12 cellular contexts compared by ENCODE assay signal in the genomic region with DNA sequence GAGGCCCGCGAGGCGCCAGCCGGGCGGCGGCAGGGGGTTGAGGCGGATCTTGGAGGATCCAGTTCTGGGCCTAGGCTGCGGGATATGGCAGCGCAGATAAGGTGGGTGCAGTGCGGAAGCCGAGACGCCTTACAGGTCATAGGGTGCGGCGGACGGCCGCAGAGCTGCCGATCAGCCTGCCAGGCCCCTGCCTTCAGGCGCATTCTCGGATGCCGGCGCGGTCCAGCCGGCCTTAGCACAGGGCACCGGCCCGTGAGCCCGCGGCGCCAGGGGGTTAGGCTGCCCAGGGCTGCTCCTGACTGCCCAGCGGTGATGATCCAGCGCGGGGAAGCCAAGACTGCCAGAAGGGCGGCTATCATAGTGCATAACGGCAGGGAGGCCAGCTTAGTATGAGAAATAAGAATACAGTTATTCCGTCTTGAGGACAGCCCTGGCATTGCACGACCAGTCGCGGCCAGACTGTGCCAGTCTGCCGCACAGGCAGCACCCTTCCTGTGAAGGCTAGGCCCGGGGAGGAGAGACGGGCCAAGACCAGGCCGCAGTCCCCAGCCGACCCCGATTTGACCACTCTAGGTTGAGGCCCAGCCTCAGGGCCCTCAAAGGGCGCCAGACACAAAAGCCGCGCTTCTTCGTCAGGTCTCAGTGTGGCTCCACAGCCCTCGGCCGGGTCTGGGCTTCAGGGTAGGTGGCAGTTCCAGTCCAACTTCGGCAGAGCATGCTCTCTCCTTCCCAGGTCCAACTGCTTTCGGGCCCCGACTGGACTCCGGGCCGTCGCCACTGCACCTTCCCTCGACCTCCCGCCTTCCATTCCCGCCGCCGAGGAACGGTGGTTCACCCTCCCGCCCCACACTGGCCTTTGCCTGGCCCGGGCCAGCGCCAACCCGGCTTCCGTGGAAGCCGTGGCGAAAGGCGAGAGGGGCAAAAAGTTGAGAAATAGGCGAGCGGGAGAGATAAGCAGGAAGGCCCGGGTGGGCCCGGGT. TPM values are rescaled to one million over a fixed set of nuclear protein-coding genes. Genes with fewer than 3 reads are reported as not detected.
DNase-seq lines count a peak whose midpoint lies in the region; ATAC-seq, FAIRE-seq and TF ChIP-seq lines count a peak whose summit lies in the region.
"Had no signal": no experiment of that assay in that cellular context is flagged by ENCODE, and none has a peak within 500 bp of the region (broad histone marks: within the 10 kb centered on the region; RNA-seq: fewer than 3 reads in every experiment).

No MANE protein-coding gene starts in this region.

- H3K27me3 Mint-ChIP-seq in GM23338 (ENCODE audit: insufficient read depth, low read depth, poor library complexity), result peaks cover 94% of the 10 kb centered on the region
- H3K27me3 Mint-ChIP-seq in activated T-cell treated with anti-CD3 and anti-CD28 coated beads, Interleukin-2, amount 50 U/mL, for 24 hours, result peaks cover 77% of the 10 kb centered on the region

- no peaks in the 10 kb centered on the region; the same call in 1 of the 2 replicates for H4K20me1 ChIP-seq in GM23338 (replicated peaks; ENCODE audit: insufficient read depth)

- H4K12ac ChIP-seq in trophoblast cell (ENCODE audit: low read depth, low read length), result no peak overlapping the region

- peaks cover 3% of the 10 kb centered on the region; the same call in 1 of the 3 replicates for H3K9me3 Mint-ChIP-seq in GM23338
- no peaks in the 10 kb centered on the region for H3K9me3 Mint-ChIP-seq in activated T-cell treated with anti-CD3 and anti-CD28 coated beads, Interleukin-2, amount 50 U/mL, for 24 hours

- H3K79me2 ChIP-seq in GM23338 (replicated peaks; ENCODE audit: insufficient read depth), result no peaks in the 10 kb centered on the region
- H3K79me2 ChIP-seq in trophoblast cell (ENCODE audit: control insufficient read depth, insufficient read depth, low read length, poor library complexity), result no peaks in the 10 kb centered on the region

- peaks cover 3% of the 10 kb centered on the region for H3K79me1 ChIP-seq in trophoblast cell (ENCODE audit: low read length)

- peak overlapping the region; percentile 88 for H2AFZ ChIP-seq in GM23338
- peak overlapping the region; percentile 20 for H2AFZ ChIP-seq in trophoblast cell (ENCODE audit: insufficient read depth, low read length, poor library complexity)

- no peak overlapping the region for H3K27ac Mint-ChIP-seq in GM23338
- H3K27ac Mint-ChIP-seq in activated T-cell treated with anti-CD3 and anti-CD28 coated beads, Interleukin-2, amount 50 U/mL, for 24 hours, result no peak overlapping the region

- no peaks in the 10 kb centered on the region for H3K36me3 ChIP-seq in GM23338 (ENCODE audit: insufficient read depth)
- no peaks in the 10 kb centered on the region for H3K36me3 ChIP-seq in trophoblast cell (ENCODE audit: control insufficient read depth in 1 of 2, insufficient read depth in 2 of 2, low read length in 2 of 2)
- no peaks in the 10 kb centered on the region for H3K36me3 ChIP-seq in thyroid gland
- H3K36me3 ChIP-seq: WERI-Rb-1 had no signal

- no peak overlapping the region for H3K27ac ChIP-seq in GM23338 (ENCODE audit: low read depth)
- no peak overlapping the region for H3K27ac ChIP-seq in trophoblast cell (ENCODE audit: low read depth, low read length)
- no peak overlapping the region for H3K27ac ChIP-seq in thyroid gland
- H3K27ac ChIP-seq: WERI-Rb-1 had no signal

- H3K4me3 ChIP-seq in GM23338 (peak overlapping the region; percentile 58), trophoblast cell (ENCODE audit: low read depth, low read length) (no peak overlapping the region), thyroid gland (replicated peaks in 1 of 3) (no peak overlapping the region)

- TF ChIP-seq POLR2A in H54 (IDR thresholded peaks at IDR 0.05; ENCODE audit: low read depth, low read length) (no peak), thyroid gland (IDR thresholded peaks at IDR 0.05) (no peak)

- H3K4ac ChIP-seq in trophoblast cell (ENCODE audit: low read depth, low read length), result no peak overlapping the region

- no peak overlapping the region for H2AK5ac ChIP-seq in trophoblast cell (ENCODE audit: low read length)

- H3K9me2 ChIP-seq in GM23338 (ENCODE audit: insufficient read depth), result no peaks in the 10 kb centered on the region

- H3K4me2 ChIP-seq in GM23338 (peak overlapping the region; percentile 87), trophoblast cell (ENCODE audit: low read length) (peak overlapping the region; percentile 49)

- no peak overlapping the region for H4K91ac ChIP-seq in trophoblast cell (ENCODE audit: low read depth, low read length)

- no CpG with 5 or more reads among the region's 73 CpGs for WGBS in trophoblast cell (ENCODE audit: extremely low coverage, insufficient coverage, insufficient read length)
- 23 to 41% methylated on average over 22 to 42 of the region's 73 CpGs for WGBS in thyroid gland, 2 donors

- no peak overlapping the region for H3K9ac ChIP-seq in trophoblast cell (ENCODE audit: low read length)

- H3K4me1 ChIP-seq in GM23338 (ENCODE audit: insufficient read depth) (peaks cover 22% of the 10 kb centered on the region), trophoblast cell (ENCODE audit: control insufficient read depth in 1 of 2, insufficient read depth in 2 of 2, low read length in 2 of 2) (peaks cover 17 to 22% of the 10 kb centered on the region in 2 experiments), thyroid gland (peaks cover 21 to 26% of the 10 kb centered on the region in 2 donors)

- no peak overlapping the region for H4K8ac ChIP-seq in trophoblast cell (ENCODE audit: low read depth, low read length)

- H3K23ac ChIP-seq in trophoblast cell (ENCODE audit: low read length), result no peak overlapping the region

- H3K14ac ChIP-seq in trophoblast cell (ENCODE audit: low read length), result no peak overlapping the region

- DNase-seq in GM23338 (ENCODE audit: low spot score) (peak; percentile 58), left ventricle myocardium superior (no peak), trophoblast cell (no peak), H54 (ENCODE audit: insufficient read length, low spot score) (no peak), thyroid gland (no peak), pons (ENCODE audit: low spot score) (no peak)
- peak; percentile 50 for DNase-seq in activated T-cell treated with anti-CD3 and anti-CD28 coated beads, Interleukin-2, amount 50 U/mL, for 24 hours
- DNase-seq: Kasumi-1, WERI-Rb-1 had no signal

- no peak overlapping the region for H3K18ac ChIP-seq in trophoblast cell (ENCODE audit: low read length)

- peaks cover 15% of the 10 kb centered on the region for H3K9me3 ChIP-seq in trophoblast cell (ENCODE audit: insufficient read depth, low read depth, low read length)
- no peaks in the 10 kb centered on the region for H3K9me3 ChIP-seq in thyroid gland

- H3K4me3 Mint-ChIP-seq in GM23338, result peak overlapping the region; percentile 69
- peak overlapping the region; percentile 35 for H3K4me3 Mint-ChIP-seq in activated T-cell treated with anti-CD3 and anti-CD28 coated beads, Interleukin-2, amount 50 U/mL, for 24 hours

- no peak overlapping the region for H2BK12ac ChIP-seq in trophoblast cell (ENCODE audit: low read length)

- no peaks in the 10 kb centered on the region; the same call in 2 of the 3 replicates for H3K36me3 Mint-ChIP-seq in GM23338 (ENCODE audit: low read depth)
- H3K36me3 Mint-ChIP-seq in activated T-cell treated with anti-CD3 and anti-CD28 coated beads, Interleukin-2, amount 50 U/mL, for 24 hours (ENCODE audit: low read depth), result no peaks in the 10 kb centered on the region

- ATAC-seq in GM23338, result peak; percentile 19
- ATAC-seq in left ventricle myocardium superior, result peak; percentile 25
- ATAC-seq in GM18868 (IDR thresholded peaks at IDR 0.05; ENCODE audit: unreplicated experiment), result no peak

- intact Hi-C loops in left ventricle myocardium superior (cut with micrococcal nuclease) (no loop called here), thyroid gland (cut with DNase I) (no loop called here)

- H3K27me3 ChIP-seq in GM23338 (ENCODE audit: insufficient read depth), result peaks cover 99% of the 10 kb centered on the region
- peaks cover 69% of the 10 kb centered on the region for H3K27me3 ChIP-seq in trophoblast cell (ENCODE audit: insufficient read depth, low read length)
- peaks cover 39% of the 10 kb centered on the region for H3K27me3 ChIP-seq in thyroid gland

- no peak for FAIRE-seq in H54 (lab: Jason Lieb, UNC)
- FAIRE-seq: astrocyte had no signal

- H3F3A ChIP-seq in GM23338 (replicated peaks; ENCODE audit: low read depth), result 0 out of 2 replicates have a peak, but pooled peaks cover 4% of the 10 kb centered on the region

- no peak overlapping the region for H2BK120ac ChIP-seq in trophoblast cell (ENCODE audit: insufficient read depth, low read length, poor library complexity)

- peaks cover 12% of the 10 kb centered on the region for H3K4me1 Mint-ChIP-seq in GM23338
- H3K4me1 Mint-ChIP-seq in activated T-cell treated with anti-CD3 and anti-CD28 coated beads, Interleukin-2, amount 50 U/mL, for 24 hours (ENCODE audit: low read depth), result peaks cover 18% of the 10 kb centered on the region

- TF ChIP-seq CTCF in GM23338 (conservative IDR thresholded peaks at IDR 0.05; ENCODE audit: low read depth in 2 of 2) (no peak), thyroid gland (IDR thresholded peaks at IDR 0.05) (no peak)

- H2BK5ac ChIP-seq in trophoblast cell (ENCODE audit: low read depth, low read length, poor library complexity), result no peak overlapping the region

TF ChIP-seq in GM23338, 12 proteins besides CTCF, POLR2A, EP300 and RAD21 (continues in another document):
- peak; percentile 92 for TF ChIP-seq EZH2phosphoT487 (IDR thresholded peaks at IDR 0.05; ENCODE audit: unreplicated experiment)

RNA-seq across cellular contexts. Expression of gene ALX3, which starts 0.9 kb away (rescaled TPM):
- total RNA-seq in GM23338 (2014; rRNA removed; shearing (Covaris generic)), result not detected in 2 replicates
- 0.17 TPM in 1 of 2 replicates, not detected in the other for polyA plus RNA-seq in GM23338 (2016; fragmentation: Nextera tagmentation; extraction: Ambion mirVana)
- not detected for total RNA-seq in left ventricle myocardium superior
- polyA plus RNA-seq in trophoblast cell (2013), result 0.14 and 0.19 TPM in 2 replicates
- total RNA-seq in thyroid gland, result not detected
- total RNA-seq: astrocyte, renal cortical epithelial cell had no signal

RNA-seq across cellular contexts. Expression of gene STRIP1, which starts 35.2 kb away (rescaled TPM):
- total RNA-seq in GM23338 (2014; rRNA removed; shearing (Covaris generic)), result 50.6 and 63.1 TPM in 2 replicates
- polyA plus RNA-seq in GM23338 (2016; fragmentation: Nextera tagmentation; extraction: Ambion mirVana), result 13.5 and 17.2 TPM in 2 replicates
- 17.2 TPM for total RNA-seq in left ventricle myocardium superior
- polyA plus RNA-seq in trophoblast cell (2013), result 22.7 and 23.9 TPM in 2 replicates
- 10 to 100 TPM; 36.2 to 63.4 (median 45.2) TPM for total RNA-seq in thyroid gland

RNA-seq across cellular contexts. Expression of gene UBL4B, which starts 42.7 kb away (rescaled TPM):
- not detected in 2 replicates for total RNA-seq in GM23338 (2014; rRNA removed; shearing (Covaris generic))
- polyA plus RNA-seq in GM23338 (2016; fragmentation: Nextera tagmentation; extraction: Ambion mirVana), result not detected in 2 replicates
- total RNA-seq in left ventricle myocardium superior, result not detected
- polyA plus RNA-seq in trophoblast cell (2013), result not detected in 2 replicates
- under 1 TPM in 1 of 4 donors, not detected in 3; 0.27 TPM for total RNA-seq in thyroid gland
- total RNA-seq: astrocyte, renal cortical epithelial cell had no signal

Comparison
In these comparisons a context has a peak if more than half of its experiments do, and no peak if none do; other contexts are left out.
1. DNase-seq: peak in GM23338 (single experiment) and activated T-cell treated with anti-CD3 and anti-CD28 coated beads, Interleukin-2, amount 50 U/mL, for 24 hours (single experiment); none in left ventricle myocardium superior (single experiment), trophoblast cell (0 of 2), H54 (single experiment), thyroid gland (0 of 2) and pons (single experiment).